ENCODE assay signal across 8 cellular contexts in genomic region chr6:124964084-124964763, GRCh38. TPM values are rescaled to one million over a fixed set of nuclear protein-coding genes. Genes with fewer than 3 reads are reported as not detected.
DNase-seq lines count a peak whose midpoint lies in the region; ATAC-seq and TF ChIP-seq lines count a peak whose summit lies in the region.

No MANE protein-coding gene starts in this region.

- POLR2A ChIA-PET in BJ (lab: Charles Lee) = interaction anchor here (0.5 kb wide), 1 partner anchor 173 kb away, joined by 4 read pairs; no protein-coding TSS in a partner anchor

- H3K27me3 ChIP-seq in BJ (ENCODE audit: control insufficient read depth, insufficient read depth, low read length) (no peaks in the 10 kb centered on the region), neuron (ENCODE audit: insufficient read depth, low read length) (no peaks in the 10 kb centered on the region)

- no peak for ATAC-seq in HG03097 (IDR thresholded peaks at IDR 0.05; ENCODE audit: low FRiP score, unreplicated experiment)

- H3K4me3 ChIP-seq in BJ (ENCODE audit: low read depth, low read length) (peak overlapping the region; percentile 71), fibroblast of pulmonary artery (replicated peaks; ENCODE audit: low read depth, low read length) (peak overlapping the region; percentile 84), neuron (ENCODE audit: low read length) (peak overlapping the region; percentile 67)

- H2AFZ ChIP-seq in neuron (ENCODE audit: low read depth, low read length) = no peak overlapping the region

- CTCF ChIA-PET in BJ (lab: Yijun Ruan, JAX) = interaction anchor here (0.6 to 3.5 kb wide), 7 partner anchors 8 to 303 kb away, joined by 3 to 28 read pairs (median 3); partner anchors contain the start of gene TPD52L1

- H3K9me3 ChIP-seq in neuron (ENCODE audit: low read length) = no peaks in the 10 kb centered on the region

- H3K4me1 ChIP-seq in neuron (ENCODE audit: insufficient read depth, low read length) = peaks cover 27% of the 10 kb centered on the region

- H3K36me3 ChIP-seq in BJ (ENCODE audit: control insufficient read depth, insufficient read depth, low read length) = no peaks in the 10 kb centered on the region; the same call in 1 of the 2 replicates
- no peaks in the 10 kb centered on the region for H3K36me3 ChIP-seq in neuron (ENCODE audit: insufficient read depth, low read length)

- TF ChIP-seq CTCF in BJ (IDR thresholded peaks at IDR 0.05; ENCODE audit: insufficient read depth, low read depth, low read length) = no peak
- TF ChIP-seq CTCF in fibroblast of pulmonary artery (IDR thresholded peaks at IDR 0.05; ENCODE audit: low read length, missing control alignments) = no peak

- DNase-seq in BJ (ENCODE audit: low read depth) (no peak), RPMI7951 (ENCODE audit: low read depth) (peak; percentile 44), fibroblast of pulmonary artery (ENCODE audit: low read depth) (peak; percentile 90), activated gamma-delta T cell treated with Interleukin-2 at 50 U/mL for 16 hours (no peak), NCI-H510A (lab: John Stamatoyannopoulos, UW) (no peak), A172 (ENCODE audit: low spot score) (no peak)

RNA-seq across cellular contexts. Expression of gene RNF217, which starts 2.0 kb away (rescaled TPM):
- 18.6 and 29.3 TPM in 2 replicates for polyA plus RNA-seq in BJ (2011; rRNA removed)
- polyA minus RNA-seq in BJ (2011; rRNA and poly(A)+ RNA removed) = 50.9 and 51.8 TPM in 2 replicates
- 8.0 and 10.3 TPM in 2 replicates for total RNA-seq in RPMI7951 (2014; rRNA removed; shearing (Covaris generic))
- total RNA-seq in A172 (2014; rRNA removed; shearing (Covaris generic)) = 4.4 and 9.9 TPM in 2 replicates

Comparison
In these comparisons a context has a peak if more than half of its experiments do, and no peak if none do; other contexts are left out.
1. DNase-seq: peak in RPMI7951 (single experiment) and fibroblast of pulmonary artery (single experiment); none in BJ (single experiment), activated gamma-delta T cell treated with Interleukin-2 at 50 U/mL for 16 hours (single experiment), NCI-H510A (single experiment) and A172 (single experiment).
2. Peak in every context shown above with its lines, with median percentiles within 50 percentile points of each other: H3K4me3 ChIP-seq.